ENCODE assay signal across 12 cellular contexts in the genomic region with DNA sequence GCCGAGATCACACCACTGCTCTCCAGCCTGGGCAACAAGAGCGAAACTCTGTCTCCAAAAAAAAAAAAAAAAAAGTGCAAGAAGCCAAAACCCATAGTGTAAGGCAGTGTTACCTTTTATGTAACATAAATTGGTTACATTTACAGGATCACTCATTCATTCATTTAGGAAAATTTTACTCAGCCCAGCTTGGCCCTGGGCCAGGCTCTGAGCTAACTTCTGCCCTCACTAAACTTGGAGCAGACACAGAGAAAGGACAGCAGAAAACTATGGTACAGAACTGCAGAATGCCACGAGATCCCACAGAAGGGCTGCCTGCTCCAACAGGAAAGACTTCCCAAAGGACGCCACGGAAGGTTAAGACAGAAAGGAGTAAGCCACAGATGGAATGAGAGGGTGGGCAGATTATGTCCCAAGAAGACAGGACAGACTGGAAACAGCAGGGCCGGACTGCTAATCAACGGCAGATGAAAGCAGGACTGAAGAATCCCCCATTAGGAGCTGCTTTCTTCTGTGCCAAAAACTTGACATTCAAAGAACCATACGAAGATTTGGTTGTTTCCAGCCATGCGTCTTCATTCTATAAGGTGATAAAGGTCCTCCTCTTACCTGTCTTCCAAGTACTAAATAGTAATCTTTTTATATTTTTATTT. TPM values are rescaled to one million over a fixed set of nuclear protein-coding genes. Genes with fewer than 3 reads are reported as not detected.
DNase-seq lines count a peak whose midpoint lies in the region; ATAC-seq and TF ChIP-seq lines count a peak whose summit lies in the region.
"Had no signal": no experiment of that assay in that cellular context is flagged by ENCODE, and none has a peak within 500 bp of the region (broad histone marks: within the 10 kb centered on the region; RNA-seq: fewer than 3 reads in every experiment).

No MANE protein-coding gene starts in this region.

- no peak overlapping the region for H3K27ac Mint-ChIP-seq in activated naive CD8-positive, alpha-beta T cell treated with anti-CD3 and anti-CD28 coated beads for 36 hours
- H3K27ac Mint-ChIP-seq in stimulated activated effector memory CD8-positive, alpha-beta T cell treated with anti-CD3 and anti-CD28 coated beads, Interleukin-12 subunit alpha, Interleukin-12 subunit beta, amount 100 ng/mL, for 72 hours, result peak overlapping the region; percentile 65
- H3K27ac Mint-ChIP-seq: stimulated activated naive CD8-positive, alpha-beta T cell treated with anti-CD3 and anti-CD28 coated beads, Interleukin-15, Interleukin-2, amounts not matched to agents 100 ng/mL and 50 ng/mL, for 24 hours had no signal

- DNase-seq in activated CD4-positive, alpha-beta T cell treated with anti-CD3 and anti-CD28 coated beads, Interleukin-2, amount 50 U/mL, for 48 hours, result peak; percentile 25 to 40
- DNase-seq in activated CD4-positive, alpha-beta T cell treated with anti-CD3 and anti-CD28 coated beads for 4 hours, result no peak
- DNase-seq in activated naive CD8-positive, alpha-beta T cell treated with anti-CD3 and anti-CD28 coated beads for 36 hours, result peak; percentile 16
- DNase-seq in left ventricle myocardium inferior, result peak; percentile 29
- no peak for DNase-seq in stimulated activated effector memory CD8-positive, alpha-beta T cell treated with anti-CD3 and anti-CD28 coated beads, Interleukin-12 subunit alpha, Interleukin-12 subunit beta, amount 100 ng/mL, for 72 hours (ENCODE audit: low spot score in 2 of 2)
- no peak for DNase-seq in NOMO-1 (lab: John Stamatoyannopoulos, UW; ENCODE audit: unreplicated experiment in 2 of 2)
- DNase-seq: ACHN, amniotic stem cell, NCI-H1417 had no signal

- no peaks in the 10 kb centered on the region for H3K36me3 ChIP-seq in left ventricle myocardium inferior

- no peak overlapping the region for H3K4me3 Mint-ChIP-seq in activated naive CD8-positive, alpha-beta T cell treated with anti-CD3 and anti-CD28 coated beads for 36 hours
- H3K4me3 Mint-ChIP-seq in stimulated activated effector memory CD8-positive, alpha-beta T cell treated with anti-CD3 and anti-CD28 coated beads, Interleukin-12 subunit alpha, Interleukin-12 subunit beta, amount 100 ng/mL, for 72 hours, result no peak overlapping the region
- H3K4me3 Mint-ChIP-seq: stimulated activated naive CD8-positive, alpha-beta T cell treated with anti-CD3 and anti-CD28 coated beads, Interleukin-15, Interleukin-2, amounts not matched to agents 100 ng/mL and 50 ng/mL, for 24 hours had no signal

- H3K27ac ChIP-seq in left ventricle myocardium inferior (replicated peaks), result peak overlapping the region; percentile 63

- no peak overlapping the region for H3K4me3 ChIP-seq in left ventricle myocardium inferior

- no peaks in the 10 kb centered on the region for H3K27me3 Mint-ChIP-seq in activated naive CD8-positive, alpha-beta T cell treated with anti-CD3 and anti-CD28 coated beads for 36 hours
- H3K27me3 Mint-ChIP-seq: stimulated activated naive CD8-positive, alpha-beta T cell treated with anti-CD3 and anti-CD28 coated beads, Interleukin-15, Interleukin-2, amounts not matched to agents 100 ng/mL and 50 ng/mL, for 24 hours had no signal

- ATAC-seq in stimulated activated effector memory CD8-positive, alpha-beta T cell treated with anti-CD3 and anti-CD28 coated beads, Interleukin-12 subunit alpha, Interleukin-12 subunit beta, amount 100 ng/mL, for 72 hours, result no peak
- ATAC-seq in GM21529 (IDR thresholded peaks at IDR 0.05; ENCODE audit: unreplicated experiment), result no peak
- no peak for ATAC-seq in GM21390 (IDR thresholded peaks at IDR 0.05; ENCODE audit: unreplicated experiment)

- H3K9me3 ChIP-seq in left ventricle myocardium inferior (replicated peaks), result no peaks in the 10 kb centered on the region

- peaks cover 92% of the 10 kb centered on the region for H3K4me1 ChIP-seq in left ventricle myocardium inferior

- H3K9me3 Mint-ChIP-seq in activated naive CD8-positive, alpha-beta T cell treated with anti-CD3 and anti-CD28 coated beads for 36 hours, result no peaks in the 10 kb centered on the region
- H3K9me3 Mint-ChIP-seq in stimulated activated effector memory CD8-positive, alpha-beta T cell treated with anti-CD3 and anti-CD28 coated beads, Interleukin-12 subunit alpha, Interleukin-12 subunit beta, amount 100 ng/mL, for 72 hours, result no peaks in the 10 kb centered on the region
- H3K9me3 Mint-ChIP-seq: stimulated activated naive CD8-positive, alpha-beta T cell treated with anti-CD3 and anti-CD28 coated beads, Interleukin-15, Interleukin-2, amounts not matched to agents 100 ng/mL and 50 ng/mL, for 24 hours had no signal

- intact Hi-C loops in left ventricle myocardium inferior (cut with micrococcal nuclease), result no loop called here

- H3K4me1 Mint-ChIP-seq in activated naive CD8-positive, alpha-beta T cell treated with anti-CD3 and anti-CD28 coated beads for 36 hours, result peaks cover 15% of the 10 kb centered on the region
- peaks cover 12% of the 10 kb centered on the region for H3K4me1 Mint-ChIP-seq in stimulated activated effector memory CD8-positive, alpha-beta T cell treated with anti-CD3 and anti-CD28 coated beads, Interleukin-12 subunit alpha, Interleukin-12 subunit beta, amount 100 ng/mL, for 72 hours

- H3K36me3 Mint-ChIP-seq in activated naive CD8-positive, alpha-beta T cell treated with anti-CD3 and anti-CD28 coated beads for 36 hours, result no peaks in the 10 kb centered on the region
- no peaks in the 10 kb centered on the region for H3K36me3 Mint-ChIP-seq in stimulated activated effector memory CD8-positive, alpha-beta T cell treated with anti-CD3 and anti-CD28 coated beads, Interleukin-12 subunit alpha, Interleukin-12 subunit beta, amount 100 ng/mL, for 72 hours

- H3K27me3 ChIP-seq in left ventricle myocardium inferior (ENCODE audit: low read depth), result no peaks in the 10 kb centered on the region

- no peak for TF ChIP-seq CTCF in left ventricle myocardium inferior (IDR thresholded peaks at IDR 0.05; ENCODE audit: borderline replicate concordance)

RNA-seq across cellular contexts. Expression of gene PPP1R13B, which starts 18.9 kb away (rescaled TPM):
- 1 to 10 TPM; 8.5 to 9.8 TPM for total RNA-seq in activated naive CD8-positive, alpha-beta T cell treated with anti-CD3 and anti-CD28 coated beads for 36 hours
- total RNA-seq in left ventricle myocardium inferior, result 104 TPM

Comparison
In these comparisons a context has a peak if more than half of its experiments do, and no peak if none do; other contexts are left out.
1. DNase-seq: peak in activated CD4-positive, alpha-beta T cell treated with anti-CD3 and anti-CD28 coated beads, Interleukin-2, amount 50 U/mL, for 48 hours (2 of 2), activated naive CD8-positive, alpha-beta T cell treated with anti-CD3 and anti-CD28 coated beads for 36 hours (single experiment) and left ventricle myocardium inferior (single experiment); none in activated CD4-positive, alpha-beta T cell treated with anti-CD3 and anti-CD28 coated beads for 4 hours (0 of 2), stimulated activated effector memory CD8-positive, alpha-beta T cell treated with anti-CD3 and anti-CD28 coated beads, Interleukin-12 subunit alpha, Interleukin-12 subunit beta, amount 100 ng/mL, for 72 hours (0 of 2) and NOMO-1 (0 of 2).